In genomic region chr11:94046796-94047195, GRCh38 we compare ENCODE assay signal across 34 cellular contexts. TPM values are rescaled to one million over a fixed set of nuclear protein-coding genes. Genes with fewer than 3 reads are reported as not detected.
DNase-seq lines count a peak whose midpoint lies in the region; ATAC-seq, FAIRE-seq and TF ChIP-seq lines count a peak whose summit lies in the region.
"Had no signal": no experiment of that assay in that cellular context is flagged by ENCODE, and none has a peak within 500 bp of the region (broad histone marks: within the 10 kb centered on the region; RNA-seq: fewer than 3 reads in every experiment).

No MANE protein-coding gene starts in this region.

- peak overlapping the region; percentile 21; the same call in 1 of the 2 replicates for H3K27ac ChIP-seq in PC-9
- H3K27ac ChIP-seq in keratinocyte (ENCODE audit: control insufficient read depth, insufficient read depth, low read length) = no peak overlapping the region
- no peak overlapping the region for H3K27ac ChIP-seq in thyroid gland
- H3K27ac ChIP-seq: BLaER1, cardiac muscle cell, GM23248, neutrophil, right lobe of liver, thoracic aorta had no signal

- H3K4me3 Mint-ChIP-seq in activated T-helper 17 cell treated with anti-CD3 and anti-CD28 coated beads, Interleukin-2, amount 50 U/mL, for 72 hours = no peak overlapping the region
- H3K4me3 Mint-ChIP-seq: activated CD4-positive, alpha-beta T cell treated with anti-CD3 and anti-CD28 coated beads, Interleukin-2, amount 10 ng/mL, durations not matched to agents 7 days and 5 days; activated naive CD8-positive, alpha-beta T cell treated with anti-CD3 and anti-CD28 coated beads, Interleukin-2, amount 10 ng/mL, durations not matched to agents 7 days and 5 days; naive thymus-derived CD4-positive, alpha-beta T cell; stimulated activated naive CD8-positive, alpha-beta T cell treated with anti-CD3 and anti-CD28 coated beads, Interleukin-15, amount 100 ng/mL, for 72 hours; WTC11 had no signal

- H4K20me1 ChIP-seq in PC-9 (ENCODE audit: insufficient read depth) (no peaks in the 10 kb centered on the region), keratinocyte (ENCODE audit: control insufficient read depth, extremely low read depth, insufficient read depth, low read length) (no peaks in the 10 kb centered on the region)
- H4K20me1 ChIP-seq: BLaER1 had no signal

- H3K27me3 ChIP-seq in PC-9 (ENCODE audit: insufficient read depth, low read depth) (no peaks in the 10 kb centered on the region), keratinocyte (ENCODE audit: control insufficient read depth, extremely low read depth, insufficient read depth, low read length) (no peaks in the 10 kb centered on the region), thyroid gland (no peaks in the 10 kb centered on the region)
- H3K27me3 ChIP-seq: BLaER1, cardiac muscle cell, neutrophil, right lobe of liver had no signal

- intact Hi-C loops in PC-9 (cut with micrococcal nuclease; ENCODE audit: unreplicated experiment) = no loop called here
- intact Hi-C loops in thyroid gland (cut with DNase I) = no loop called here

- no peaks in the 10 kb centered on the region for H3K4me1 Mint-ChIP-seq in activated T-helper 17 cell treated with anti-CD3 and anti-CD28 coated beads, Interleukin-2, amount 50 U/mL, for 72 hours
- H3K4me1 Mint-ChIP-seq: activated CD4-positive, alpha-beta T cell treated with anti-CD3 and anti-CD28 coated beads, Interleukin-2, amount 10 ng/mL, durations not matched to agents 7 days and 5 days; activated naive CD8-positive, alpha-beta T cell treated with anti-CD3 and anti-CD28 coated beads, Interleukin-2, amount 10 ng/mL, durations not matched to agents 7 days and 5 days; naive thymus-derived CD4-positive, alpha-beta T cell; stimulated activated naive CD8-positive, alpha-beta T cell treated with anti-CD3 and anti-CD28 coated beads, Interleukin-15, amount 100 ng/mL, for 72 hours; WTC11 had no signal

- H3K36me3 Mint-ChIP-seq in activated T-helper 17 cell treated with anti-CD3 and anti-CD28 coated beads, Interleukin-2, amount 50 U/mL, for 72 hours (ENCODE audit: low read depth) = no peaks in the 10 kb centered on the region
- H3K36me3 Mint-ChIP-seq: activated naive CD8-positive, alpha-beta T cell treated with anti-CD3 and anti-CD28 coated beads, Interleukin-2, amount 10 ng/mL, durations not matched to agents 7 days and 5 days; naive thymus-derived CD4-positive, alpha-beta T cell; WTC11 had no signal

- CTCF ChIA-PET in PC-9 (lab: Charles Lee) = no interaction called here

- POLR2A ChIA-PET in PC-9 (lab: Charles Lee; ENCODE audit: unreplicated experiment) = no interaction called here

- H2AFZ ChIP-seq in PC-9 (0 out of 2 replicates have a peak overlapping the region, but pooled peaks have one; percentile 11), keratinocyte (ENCODE audit: control insufficient read depth, low read length) (no peak overlapping the region)
- H2AFZ ChIP-seq: GM23248 had no signal

- no peaks in the 10 kb centered on the region for H3K79me2 ChIP-seq in PC-9 (ENCODE audit: low read depth)
- peaks cover 14% of the 10 kb centered on the region for H3K79me2 ChIP-seq in keratinocyte (ENCODE audit: control insufficient read depth, insufficient read depth, low read length)

- H3K27ac Mint-ChIP-seq in activated T-helper 17 cell treated with anti-CD3 and anti-CD28 coated beads, Interleukin-2, amount 50 U/mL, for 72 hours = no peak overlapping the region
- H3K27ac Mint-ChIP-seq: activated CD4-positive, alpha-beta T cell treated with anti-CD3 and anti-CD28 coated beads, Interleukin-2, amount 10 ng/mL, durations not matched to agents 7 days and 5 days; activated naive CD8-positive, alpha-beta T cell treated with anti-CD3 and anti-CD28 coated beads, Interleukin-2, amount 10 ng/mL, durations not matched to agents 7 days and 5 days; naive thymus-derived CD4-positive, alpha-beta T cell; progenitor cell of endocrine pancreas; stimulated activated naive CD8-positive, alpha-beta T cell treated with anti-CD3 and anti-CD28 coated beads, Interleukin-15, amount 100 ng/mL, for 72 hours; WTC11 had no signal

- FAIRE-seq in keratinocyte (lab: Jason Lieb, UNC) = peak; percentile 69
- FAIRE-seq: colon had no signal

- TF ChIP-seq POLR2A in thyroid gland (IDR thresholded peaks at IDR 0.05) = no peak

- no peak for TF ChIP-seq CTCF in PC-9 (conservative IDR thresholded peaks at IDR 0.05)
- TF ChIP-seq CTCF in keratinocyte (optimal IDR thresholded peaks at IDR 0.05 in 1 of 3, IDR thresholded peaks at IDR 0.05 in 1 of 3, conservative IDR thresholded peaks at IDR 0.05 in 1 of 3; ENCODE audit: extremely low read depth in 1 of 3, insufficient read depth in 2 of 3, low read length in 3 of 3) = no peak
- no peak for TF ChIP-seq CTCF in thyroid gland (IDR thresholded peaks at IDR 0.05)

- H3K36me3 ChIP-seq in PC-9 (ENCODE audit: low read depth) = no peaks in the 10 kb centered on the region
- peaks cover 3 to 6% of the 10 kb centered on the region in 2 experiments for H3K36me3 ChIP-seq in keratinocyte (ENCODE audit: control insufficient read depth in 2 of 2, extremely low read depth in 1 of 2, insufficient read depth in 2 of 2, low read length in 2 of 2)
- no peaks in the 10 kb centered on the region for H3K36me3 ChIP-seq in thyroid gland
- H3K36me3 ChIP-seq: BLaER1, cardiac muscle cell, neutrophil, right lobe of liver, thoracic aorta had no signal

- dilution Hi-C loops in keratinocyte (cut with MboI; ENCODE audit: extremely low pct_ligation_motif_present, low sequenced_read_pairs) = no loop called here

- H3K9ac ChIP-seq in keratinocyte (ENCODE audit: control insufficient read depth, extremely low read depth, insufficient read depth, low read length) = no peak overlapping the region
- H3K9ac ChIP-seq: BLaER1, GM23248, SK-N-SH had no signal

- H3K9me1 ChIP-seq in keratinocyte (ENCODE audit: control insufficient read depth, extremely low read depth, insufficient read depth, low read length) = no peaks in the 10 kb centered on the region

- H3K27me3 Mint-ChIP-seq in activated T-helper 17 cell treated with anti-CD3 and anti-CD28 coated beads, Interleukin-2, amount 50 U/mL, for 72 hours = no peaks in the 10 kb centered on the region
- H3K27me3 Mint-ChIP-seq: progenitor cell of endocrine pancreas had no signal

- H3K9me3 Mint-ChIP-seq in activated T-helper 17 cell treated with anti-CD3 and anti-CD28 coated beads, Interleukin-2, amount 50 U/mL, for 72 hours = no peaks in the 10 kb centered on the region
- H3K9me3 Mint-ChIP-seq: activated CD4-positive, alpha-beta T cell treated with anti-CD3 and anti-CD28 coated beads, Interleukin-2, amount 10 ng/mL, durations not matched to agents 7 days and 5 days; activated naive CD8-positive, alpha-beta T cell treated with anti-CD3 and anti-CD28 coated beads, Interleukin-2, amount 10 ng/mL, durations not matched to agents 7 days and 5 days; stimulated activated naive CD8-positive, alpha-beta T cell treated with anti-CD3 and anti-CD28 coated beads, Interleukin-15, amount 100 ng/mL, for 72 hours; WTC11 had no signal

- no peak for ATAC-seq in activated T-helper 17 cell treated with anti-CD3 and anti-CD28 coated beads, Interleukin-2, amount 50 U/mL, for 72 hours (replicated peaks)
- ATAC-seq in HG03378 (IDR thresholded peaks at IDR 0.05; ENCODE audit: unreplicated experiment) = no peak
- ATAC-seq: naive thymus-derived CD4-positive, alpha-beta T cell; right lobe of liver; stimulated activated naive CD8-positive, alpha-beta T cell treated with anti-CD3 and anti-CD28 coated beads, Interleukin-15, amount 100 ng/mL, for 72 hours; WTC11 had no signal

- peak overlapping the region; percentile 45 for H3K4me2 ChIP-seq in PC-9
- no peak overlapping the region for H3K4me2 ChIP-seq in keratinocyte (ENCODE audit: control insufficient read depth, extremely low read depth, insufficient read depth, low read depth, low read length)
- H3K4me2 ChIP-seq: BLaER1, SK-N-SH had no signal

- H3K4me1 ChIP-seq in PC-9 (replicated peaks; ENCODE audit: insufficient read depth) = peaks cover 15% of the 10 kb centered on the region
- H3K4me1 ChIP-seq in keratinocyte (ENCODE audit: control insufficient read depth, extremely low read depth, insufficient read depth, low read length) = peaks cover 11% of the 10 kb centered on the region
- no peaks in the 10 kb centered on the region for H3K4me1 ChIP-seq in thyroid gland
- H3K4me1 ChIP-seq: BLaER1, right lobe of liver had no signal

- DNase-seq in DMS153 (lab: John Stamatoyannopoulos, UW) = peak; percentile 44
- peak; percentile 75 for DNase-seq in NCI-H1105 (lab: John Stamatoyannopoulos, UW)
- DNase-seq in PC-9 = peak in 1 of 2 experiments; percentile 85
- DNase-seq in keratinocyte (ENCODE audit: low read depth, low spot score) = no peak
- no peak for DNase-seq in thyroid gland
- DNase-seq: activated CD4-positive, alpha-beta T cell treated with anti-CD3 and anti-CD28 coated beads, Interleukin-2, amount 10 ng/mL, durations not matched to agents 7 days and 5 days; activated gamma-delta T cell treated with Interleukin-2 at 50 U/mL for 16 hours; activated naive CD8-positive, alpha-beta T cell treated with anti-CD3 and anti-CD28 coated beads, Interleukin-2, amount 10 ng/mL, durations not matched to agents 7 days and 5 days; activated T-cell treated with anti-CD3 and anti-CD28 coated beads, Interleukin-2, amount 50 U/mL, for 1 hour; aorta; DND-41; effector CD8-positive, alpha-beta T cell; foreskin fibroblast; GF-D8; GM23248; islet precursor cell; naive thymus-derived CD4-positive, alpha-beta T cell; NCI-H1930; NCI-H226; right lobe of liver; SK-N-SH; stimulated activated naive CD8-positive, alpha-beta T cell treated with anti-CD3 and anti-CD28 coated beads, Interleukin-15, amount 100 ng/mL, for 72 hours had no signal

- H3K9me3 ChIP-seq in PC-9 (ENCODE audit: insufficient read depth, low read depth) (no peaks in the 10 kb centered on the region), keratinocyte (ENCODE audit: control insufficient read depth, low read depth, low read length) (no peaks in the 10 kb centered on the region), thyroid gland (no peaks in the 10 kb centered on the region)
- H3K9me3 ChIP-seq: BLaER1, neutrophil, right lobe of liver, SK-N-SH, thoracic aorta had no signal

- 57 to 68% methylated on average over 1 of the region's 1 CpG for WGBS in thyroid gland, 2 donors

- H3K4me3 ChIP-seq in PC-9 (no peak overlapping the region), keratinocyte (ENCODE audit: control insufficient read depth in 2 of 3, extremely low read depth in 1 of 3, insufficient read depth in 2 of 3, low read depth in 1 of 3, low read length in 3 of 3) (no peak overlapping the region), thyroid gland (replicated peaks in 1 of 3) (no peak overlapping the region)
- H3K4me3 ChIP-seq: BLaER1, cardiac muscle cell, GM23248, right lobe of liver, thoracic aorta had no signal

- H3F3A ChIP-seq in PC-9 (ENCODE audit: insufficient read depth, low read depth) = peaks cover 14% of the 10 kb centered on the region; the same call in 1 of the 2 replicates

- BruUV-seq in PC-9 (replicated peaks; lab: Mats Ljungman, UMichigan) = no TSS peak

- H3K9me2 ChIP-seq in PC-9 (ENCODE audit: insufficient read depth) = no peaks in the 10 kb centered on the region
- H3K9me2 ChIP-seq: SK-N-SH had no signal

RNA-seq across cellular contexts. Expression of gene HEPHL1, which starts 25.6 kb away (rescaled TPM):
- not detected in 2 replicates for total RNA-seq in PC-9 (2021)
- 138 to 223 TPM (median 190 TPM) in 3 replicates for polyA plus RNA-seq in keratinocyte
- 8.2 TPM for polyA plus RNA-seq in keratinocyte (2011; ENCODE audit: low read depth)
- 34.5 and 63.5 TPM in 2 replicates for polyA plus RNA-seq in keratinocyte (2011; cell fraction: cytosol; rRNA removed)
- 232 and 299 TPM in 2 replicates for polyA plus RNA-seq in keratinocyte (2011; cell fraction: nucleus; rRNA removed)
- polyA plus RNA-seq in keratinocyte (2012; ENCODE audit: low replicate concordance) = 12.1 and 123 TPM in 2 replicates
- 74.8 to 217 TPM (median 136 TPM) in 3 replicates for polyA minus RNA-seq in keratinocyte
- polyA minus RNA-seq in keratinocyte (2011; cell fraction: cytosol; rRNA and poly(A)+ RNA removed) = 61.0 TPM
- polyA minus RNA-seq in keratinocyte (2011; cell fraction: nucleus; rRNA and poly(A)+ RNA removed) = 318 and 524 TPM in 2 replicates
- total RNA-seq in activated T-helper 17 cell treated with anti-CD3 and anti-CD28 coated beads, Interleukin-2, amount 50 U/mL, for 72 hours = not detected
- total RNA-seq in thyroid gland = under 1 TPM in 2 of 4 donors, not detected in 2; 0.21 to 0.24 TPM
- total RNA-seq: activated CD4-positive, alpha-beta T cell treated with anti-CD3 and anti-CD28 coated beads, Interleukin-2, amount 10 ng/mL, durations not matched to agents 7 days and 5 days; activated naive CD8-positive, alpha-beta T cell treated with anti-CD3 and anti-CD28 coated beads, Interleukin-2, amount 10 ng/mL, durations not matched to agents 7 days and 5 days; cardiac muscle cell; GM23248; LHCN-M2; naive thymus-derived CD4-positive, alpha-beta T cell; OCI-LY7; progenitor cell of endocrine pancreas; right lobe of liver; T-helper 1 cell treated with Interleukin-12 subunit alpha and Interleukin-12 subunit beta and Interleukin-4 antibody, amounts not matched to agents 30 ng/mL and 1 ng/mL, for 36 hours; thoracic aorta had no signal
- polyA plus RNA-seq: cardiac muscle cell; GM23248; naive thymus-derived CD4-positive, alpha-beta T cell; SK-N-SH had no signal

Comparison
In these comparisons a context has a peak if more than half of its experiments do, and no peak if none do; other contexts are left out.
1. DNase-seq: peak in DMS153 (single experiment) and NCI-H1105 (single experiment); none in keratinocyte (single experiment) and thyroid gland (0 of 2).